ENCODE assay signal across 1 cellular context in genomic region chr1:243254927-243255790, GRCh38.
TF ChIP-seq lines count a peak whose summit lies in the region.

Gene CEP170, minus strand, starts transcription at chr1:243255281. Its CDS starts 30,001 bp downstream, at chr1:243225280.

TF ChIP-seq in HepG2, 621 proteins besides CTCF, POLR2A, EP300 and RAD21 (continued from another document):
- TF ChIP-seq HNF1A (IDR thresholded peaks at IDR 0.05; ENCODE audit: low read depth) (no peak), HNF1A (CRISPR knock-in tag; IDR thresholded peaks at IDR 0.05; ENCODE audit: borderline replicate concordance) (peak; percentile 72; the same call in 1 of the 2 replicates), SPEN (CRISPR knock-in tag; IDR thresholded peaks at IDR 0.05; ENCODE audit: low read depth) (peak; percentile 70; the same call in 1 of the 2 replicates), ZNF337 (CRISPR knock-in tag; IDR thresholded peaks at IDR 0.05; ENCODE audit: borderline replicate concordance, low read depth) (no peak), SP2 (CRISPR knock-in tag; IDR thresholded peaks at IDR 0.05) (no peak), ADNP (CRISPR knock-in tag; IDR thresholded peaks at IDR 0.05) (no peak), ZNF501 (CRISPR knock-in tag; IDR thresholded peaks at IDR 0.05) (0 out of 2 replicates have a peak, but pooled peaks have one; percentile 84), MED13 (CRISPR knock-in tag; IDR thresholded peaks at IDR 0.05) (no peak), THAP11 (CRISPR knock-in tag; IDR thresholded peaks at IDR 0.05) (peak; percentile 95), GFI1 (CRISPR knock-in tag; IDR thresholded peaks at IDR 0.05; ENCODE audit: borderline replicate concordance) (no peak), TRIM24 (CRISPR knock-in tag; IDR thresholded peaks at IDR 0.05) (no peak), CENPT (CRISPR knock-in tag; IDR thresholded peaks at IDR 0.05; ENCODE audit: low read depth) (no peak), PHF20 (CRISPR knock-in tag; IDR thresholded peaks at IDR 0.05) (no peak), ZFP82 (CRISPR knock-in tag; IDR thresholded peaks at IDR 0.05; ENCODE audit: borderline replicate concordance) (no peak), ZBTB1 (CRISPR knock-in tag; IDR thresholded peaks at IDR 0.05; ENCODE audit: borderline replicate concordance) (no peak), ZSCAN25 (CRISPR knock-in tag; IDR thresholded peaks at IDR 0.05) (no peak), MAZ (IDR thresholded peaks at IDR 0.05; ENCODE audit: borderline replicate concordance, low read depth, low read length) (no peak; the same call in 1 of the 2 replicates), MAZ (CRISPR knock-in tag; IDR thresholded peaks at IDR 0.05; ENCODE audit: low read depth) (peak; percentile 61; the same call in 1 of the 2 replicates), ZSCAN9 (CRISPR knock-in tag; IDR thresholded peaks at IDR 0.05; ENCODE audit: borderline replicate concordance) (no peak), HDAC6 (IDR thresholded peaks at IDR 0.05; ENCODE audit: low read depth, low read length) (no peak), XBP1 (CRISPR knock-in tag; IDR thresholded peaks at IDR 0.05) (no peak), RXRA (CRISPR knock-in tag; IDR thresholded peaks at IDR 0.05) (no peak), PRMT3 (CRISPR knock-in tag; IDR thresholded peaks at IDR 0.05; ENCODE audit: borderline replicate concordance, low read depth) (no peak), ZNF143 (CRISPR knock-in tag; IDR thresholded peaks at IDR 0.05) (peak; percentile 88), ZNF619 (CRISPR knock-in tag; IDR thresholded peaks at IDR 0.05) (no peak), PBX3 (CRISPR knock-in tag; IDR thresholded peaks at IDR 0.05; ENCODE audit: borderline replicate concordance) (no peak), ZNF256 (CRISPR knock-in tag; conservative IDR thresholded peaks at IDR 0.05) (no peak), BRD4 (CRISPR knock-in tag; IDR thresholded peaks at IDR 0.05) (0 out of 2 replicates have a peak, but pooled peaks have one; percentile 8), SSRP1 (CRISPR knock-in tag; IDR thresholded peaks at IDR 0.05) (no peak), ZNF772 (CRISPR knock-in tag; IDR thresholded peaks at IDR 0.05) (no peak), ZNF124 (CRISPR knock-in tag; IDR thresholded peaks at IDR 0.05) (no peak), SMARCE1 (IDR thresholded peaks at IDR 0.05; ENCODE audit: borderline replicate concordance) (no peak), IKZF1 (IDR thresholded peaks at IDR 0.05) (no peak), ZKSCAN8 (CRISPR knock-in tag; IDR thresholded peaks at IDR 0.05; ENCODE audit: borderline replicate concordance) (no peak), RORA (CRISPR knock-in tag; IDR thresholded peaks at IDR 0.05) (no peak), TEAD3 (CRISPR knock-in tag; optimal IDR thresholded peaks at IDR 0.05; ENCODE audit: borderline replicate concordance) (no peak), MBD4 (IDR thresholded peaks at IDR 0.05; ENCODE audit: borderline replicate concordance, low read length) (no peak), NR2F6 (IDR thresholded peaks at IDR 0.05) (no peak), NR2F6 (CRISPR knock-in tag; IDR thresholded peaks at IDR 0.05) (no peak), ZBTB26 (CRISPR knock-in tag; IDR thresholded peaks at IDR 0.05; ENCODE audit: borderline replicate concordance) (no peak), ZNF784 (CRISPR knock-in tag; IDR thresholded peaks at IDR 0.05; ENCODE audit: borderline replicate concordance) (no peak), FOXJ3 (CRISPR knock-in tag; IDR thresholded peaks at IDR 0.05; ENCODE audit: borderline replicate concordance) (no peak)
- TF ChIP-seq, protein P1, sequence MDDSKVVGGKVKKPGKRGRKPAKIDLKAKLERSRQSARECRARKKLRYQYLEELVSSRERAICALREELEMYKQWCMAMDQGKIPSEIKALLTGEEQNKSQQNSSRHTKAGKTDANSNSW (CRISPR knock-in tag; IDR thresholded peaks at IDR 0.05; ENCODE audit: borderline replicate concordance), result no peak; the same call in 1 of the 2 replicates
- TF ChIP-seq, protein P2, sequence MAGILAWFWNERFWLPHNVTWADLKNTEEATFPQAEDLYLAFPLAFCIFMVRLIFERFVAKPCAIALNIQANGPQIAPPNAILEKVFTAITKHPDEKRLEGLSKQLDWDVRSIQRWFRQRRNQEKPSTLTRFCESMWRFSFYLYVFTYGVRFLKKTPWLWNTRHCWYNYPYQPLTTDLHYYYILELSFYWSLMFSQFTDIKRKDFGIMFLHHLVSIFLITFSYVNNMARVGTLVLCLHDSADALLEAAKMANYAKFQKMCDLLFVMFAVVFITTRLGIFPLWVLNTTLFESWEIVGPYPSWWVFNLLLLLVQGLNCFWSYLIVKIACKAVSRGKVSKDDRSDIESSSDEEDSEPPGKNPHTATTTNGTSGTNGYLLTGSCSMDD (CRISPR knock-in tag; IDR thresholded peaks at IDR 0.05), result no peak
- TF ChIP-seq, protein P3, sequence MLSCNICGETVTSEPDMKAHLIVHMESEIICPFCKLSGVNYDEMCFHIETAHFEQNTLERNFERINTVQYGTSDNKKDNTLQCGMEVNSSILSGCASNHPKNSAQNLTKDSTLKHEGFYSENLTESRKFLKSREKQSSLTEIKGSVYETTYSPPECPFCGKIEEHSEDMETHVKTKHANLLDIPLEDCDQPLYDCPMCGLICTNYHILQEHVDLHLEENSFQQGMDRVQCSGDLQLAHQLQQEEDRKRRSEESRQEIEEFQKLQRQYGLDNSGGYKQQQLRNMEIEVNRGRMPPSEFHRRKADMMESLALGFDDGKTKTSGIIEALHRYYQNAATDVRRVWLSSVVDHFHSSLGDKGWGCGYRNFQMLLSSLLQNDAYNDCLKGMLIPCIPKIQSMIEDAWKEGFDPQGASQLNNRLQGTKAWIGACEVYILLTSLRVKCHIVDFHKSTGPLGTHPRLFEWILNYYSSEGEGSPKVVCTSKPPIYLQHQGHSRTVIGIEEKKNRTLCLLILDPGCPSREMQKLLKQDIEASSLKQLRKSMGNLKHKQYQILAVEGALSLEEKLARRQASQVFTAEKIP (CRISPR knock-in tag; IDR thresholded peaks at IDR 0.05; ENCODE audit: borderline replicate concordance), result no peak
